ENCODE assay signal across 15 cellular contexts in the genomic region with DNA sequence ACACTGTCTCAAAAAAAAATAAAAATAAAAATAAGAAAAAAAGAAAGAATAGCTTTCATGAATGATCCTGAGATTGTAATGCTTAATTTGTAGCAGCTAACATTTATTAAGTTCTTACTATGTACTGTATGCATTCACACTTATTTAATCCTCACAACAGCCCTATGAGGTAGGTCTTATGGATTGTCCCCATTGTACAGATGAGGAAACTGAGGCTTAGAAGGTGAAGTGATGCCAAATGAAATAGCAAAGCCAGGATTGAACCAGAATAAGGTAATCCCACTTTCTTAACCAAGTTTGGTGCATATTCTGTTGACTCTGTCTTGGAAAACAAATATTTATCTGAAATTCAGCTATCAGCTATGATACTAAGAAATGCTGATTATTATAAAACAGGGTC. TPM values are rescaled to one million over a fixed set of nuclear protein-coding genes. Genes with fewer than 3 reads are reported as not detected.
DNase-seq lines count a peak whose midpoint lies in the region; ATAC-seq, FAIRE-seq and TF ChIP-seq lines count a peak whose summit lies in the region.
"Had no signal": no experiment of that assay in that cellular context is flagged by ENCODE, and none has a peak within 500 bp of the region (broad histone marks: within the 10 kb centered on the region; RNA-seq: fewer than 3 reads in every experiment).

No MANE protein-coding gene starts in this region.

- peaks cover 21% of the 10 kb centered on the region for H3K4me1 Mint-ChIP-seq in CD8-positive, alpha-beta T cell (ENCODE audit: low read depth)
- peaks cover 5% of the 10 kb centered on the region for H3K4me1 Mint-ChIP-seq in activated T-helper 17 cell treated with anti-CD3 and anti-CD28 coated beads, Interleukin-2, amount 50 U/mL, for 72 hours

- TF ChIP-seq CTCF in A549 (IDR thresholded peaks at IDR 0.05): no peak
- no peak for TF ChIP-seq CTCF in CD8-positive, alpha-beta T cell (IDR thresholded peaks at IDR 0.05)
- no peak for TF ChIP-seq CTCF in right lobe of liver (IDR thresholded peaks at IDR 0.05)
- no peak for TF ChIP-seq CTCF in GM20000 (IDR thresholded peaks at IDR 0.05; ENCODE audit: extremely low read depth, missing control alignments)
- TF ChIP-seq CTCF in tibial nerve (IDR thresholded peaks at IDR 0.05): no peak

- no peak for FAIRE-seq in A549 (lab: Jason Lieb, UNC)
- FAIRE-seq: kidney had no signal

- CTCF ChIA-PET in A549 (lab: Yijun Ruan, JAX): interaction anchor here (0.9 to 2.2 kb wide), 4 partner anchors 15 to 57 kb away, joined by 3 to 6 read pairs (median 4); no protein-coding TSS in a partner anchor
- CTCF ChIA-PET in CD8-positive, alpha-beta T cell (lab: Charles Lee): interaction anchor here (1.3 to 1.4 kb wide), 2 partner anchors 39 to 40 kb away, joined by 4 read pairs; partner anchors contain the start of gene ALKBH2

- TF ChIP-seq POLR2A in A549 (IDR thresholded peaks at IDR 0.05; ENCODE audit: low read length) (no peak), right lobe of liver (IDR thresholded peaks at IDR 0.05) (no peak), tibial nerve (IDR thresholded peaks at IDR 0.05) (no peak)

- no peaks in the 10 kb centered on the region for H3K9me3 ChIP-seq in A549
- H3K9me3 ChIP-seq in CD8-positive, alpha-beta T cell (ENCODE audit: low read length): no peaks in the 10 kb centered on the region
- H3K9me3 ChIP-seq in right lobe of liver: no peaks in the 10 kb centered on the region
- H3K9me3 ChIP-seq in tibial nerve: no peaks in the 10 kb centered on the region
- H3K9me3 ChIP-seq: breast epithelium had no signal

- DNase-seq in A549 (ENCODE audit: low read depth in 1 of 2, low spot score in 1 of 2) (no peak), right lobe of liver (no peak), GM20000 (ENCODE audit: low spot score) (no peak), tibial nerve (ENCODE audit: low spot score in 2 of 2) (no peak), GM03348 (ENCODE audit: low spot score) (no peak), RKO (ENCODE audit: low spot score) (no peak)
- DNase-seq in CD8-positive, alpha-beta T cell: no peak
- DNase-seq: kidney; NCI-H146; NCI-H226; NK-92 treated with Interleukin-12 subunit alpha and Interleukin-12 subunit beta, amount 100 ng/mL, for 24 hours; retina had no signal

- intact Hi-C loops in CD8-positive, alpha-beta T cell (cut with DNase I, micrococcal nuclease): loop anchor here (5.0 kb wide), 5 partner anchors 322 to 1962 kb away; partner anchors contain the start of genes ANKRD13A (in 1 of the 2), CORO1C (in 1 of the 2), CRY1 (in 1 of the 2) and GIT2 (in 1 of the 2)
- intact Hi-C loops in right lobe of liver (cut with DNase I): loop anchor here in 1 of 2 donors (5.0 kb wide), 1 partner anchor 38 kb away; the partner anchor contains the start of gene ALKBH2

- no peaks in the 10 kb centered on the region for H3K36me3 ChIP-seq in CD8-positive, alpha-beta T cell (ENCODE audit: insufficient read depth, low read length)
- H3K36me3 ChIP-seq in right lobe of liver (peaks cover 0 to 8% (median 2%) of the 10 kb centered on the region in 4 donors), tibial nerve (peaks cover 0 to 28% (median 0%) of the 10 kb centered on the region in 3 donors)
- H3K36me3 ChIP-seq: breast epithelium had no signal

- no peaks in the 10 kb centered on the region for H3K27me3 Mint-ChIP-seq in CD8-positive, alpha-beta T cell (ENCODE audit: low read depth)
- no peaks in the 10 kb centered on the region for H3K27me3 Mint-ChIP-seq in activated T-helper 17 cell treated with anti-CD3 and anti-CD28 coated beads, Interleukin-2, amount 50 U/mL, for 72 hours

- no peak for TF ChIP-seq RAD21 in A549 (conservative IDR thresholded peaks at IDR 0.05 in 1 of 2, IDR thresholded peaks at IDR 0.05 in 1 of 2)

- H3K4me3 ChIP-seq in A549 (no peak overlapping the region), right lobe of liver (peak overlapping the region in 2 of 3 donors; percentile 75 to 96), tibial nerve (no peak overlapping the region)
- no peak overlapping the region for H3K4me3 ChIP-seq in CD8-positive, alpha-beta T cell (ENCODE audit: low read depth, low read length)

- H3K36me3 Mint-ChIP-seq in CD8-positive, alpha-beta T cell: peaks cover 33% of the 10 kb centered on the region
- peaks cover 26% of the 10 kb centered on the region for H3K36me3 Mint-ChIP-seq in activated T-helper 17 cell treated with anti-CD3 and anti-CD28 coated beads, Interleukin-2, amount 50 U/mL, for 72 hours (ENCODE audit: low read depth)

- no peak overlapping the region for H3K4me2 ChIP-seq in A549

- H3K4me1 ChIP-seq in A549 (peaks cover 8% of the 10 kb centered on the region), right lobe of liver (peaks cover 0 to 47% (median 12%) of the 10 kb centered on the region in 4 donors), tibial nerve (peaks cover 0 to 34% (median 11%) of the 10 kb centered on the region in 4 donors)
- H3K4me1 ChIP-seq in CD8-positive, alpha-beta T cell (ENCODE audit: insufficient read depth, low read length): peaks cover 7% of the 10 kb centered on the region

- H3K27ac Mint-ChIP-seq in CD8-positive, alpha-beta T cell: peak overlapping the region; percentile 96
- peak overlapping the region; percentile 83 for H3K27ac Mint-ChIP-seq in activated T-helper 17 cell treated with anti-CD3 and anti-CD28 coated beads, Interleukin-2, amount 50 U/mL, for 72 hours

- H3K27ac ChIP-seq in A549 (no peak overlapping the region), right lobe of liver (peak overlapping the region; percentile 92 to 96 (median 94)), tibial nerve (peak overlapping the region in 1 of 4 donors; percentile 85)
- no peak overlapping the region for H3K27ac ChIP-seq in CD8-positive, alpha-beta T cell (ENCODE audit: low read depth, low read length)

- no peak for TF ChIP-seq EP300 in A549 (IDR thresholded peaks at IDR 0.05)
- TF ChIP-seq EP300 in tibial nerve (IDR thresholded peaks at IDR 0.05): no peak

- POLR2A ChIA-PET in A549 (lab: Yijun Ruan, JAX): interaction anchor here (0.6 to 0.9 kb wide), 2 partner anchors 488 to 495 kb away, joined by 3 to 8 read pairs; no protein-coding TSS in a partner anchor
- POLR2A ChIA-PET in CD8-positive, alpha-beta T cell (lab: Charles Lee): interaction anchor here (0.6 to 1.5 kb wide), 2 partner anchors 44 to 197 kb away, joined by 4 read pairs; partner anchors contain the start of gene SSH1

- H3K4me3 Mint-ChIP-seq in CD8-positive, alpha-beta T cell: peak overlapping the region; percentile 15
- peak overlapping the region; percentile 82 for H3K4me3 Mint-ChIP-seq in activated T-helper 17 cell treated with anti-CD3 and anti-CD28 coated beads, Interleukin-2, amount 50 U/mL, for 72 hours

- H3K27me3 ChIP-seq in CD8-positive, alpha-beta T cell (ENCODE audit: insufficient read depth, low read length): no peaks in the 10 kb centered on the region
- H3K27me3 ChIP-seq in right lobe of liver: no peaks in the 10 kb centered on the region
- H3K27me3 ChIP-seq in tibial nerve: no peaks in the 10 kb centered on the region
- H3K27me3 ChIP-seq: breast epithelium had no signal

- ATAC-seq in A549: no peak
- ATAC-seq in CD8-positive, alpha-beta T cell: no peak
- ATAC-seq in activated T-helper 17 cell treated with anti-CD3 and anti-CD28 coated beads, Interleukin-2, amount 50 U/mL, for 72 hours (replicated peaks): no peak
- ATAC-seq in right lobe of liver: peak in 1 of 4 donors; percentile 6

- no peaks in the 10 kb centered on the region for H3K9me3 Mint-ChIP-seq in CD8-positive, alpha-beta T cell
- no peaks in the 10 kb centered on the region for H3K9me3 Mint-ChIP-seq in activated T-helper 17 cell treated with anti-CD3 and anti-CD28 coated beads, Interleukin-2, amount 50 U/mL, for 72 hours

RNA-seq across cellular contexts. Expression of gene USP30, which starts 2.1 kb away (rescaled TPM):
- polyA plus RNA-seq in A549 (2011; rRNA removed) (15.2 and 19.6 TPM in 2 replicates), A549 (2017; fragmentation: RNase III; extraction: RNeasy Plus Mini Kit Qiagen cat#74134 plus additional on column Dnase treatment) (5.7 to 7.2 TPM (median 6.8 TPM) in 3 replicates)
- polyA plus RNA-seq in A549 (2012; cell fraction: cytosol; rRNA removed): 10.6 and 14.9 TPM in 2 replicates
- polyA plus RNA-seq in A549 (2012; cell fraction: nucleus; rRNA removed): 24.0 and 25.6 TPM in 2 replicates
- 18.8 and 19.3 TPM in 2 replicates for polyA minus RNA-seq in A549 (2011; rRNA and poly(A)+ RNA removed)
- total RNA-seq in CD8-positive, alpha-beta T cell: 10 to 100 TPM; 28.2 to 33.1 TPM
- 10 to 100 TPM in 1 of 2 donors, 1 to 10 TPM in 1; 8.5 to 11.6 TPM for total RNA-seq in activated T-helper 17 cell treated with anti-CD3 and anti-CD28 coated beads, Interleukin-2, amount 50 U/mL, for 72 hours
- total RNA-seq in right lobe of liver (10 to 100 TPM in 3 of 6 experiments, 1 to 10 TPM in 3; 6.4 to 17.6 (median 11.0) TPM), tibial nerve (10 to 100 TPM; 12.0 to 38.8 (median 20.8) TPM)

RNA-seq across cellular contexts. Expression of gene SVOP, which starts 33.7 kb away (rescaled TPM):
- polyA plus RNA-seq in A549 (2011; rRNA removed): not detected in 2 replicates
- polyA plus RNA-seq in A549 (2012; cell fraction: cytosol; rRNA removed): not detected in 2 replicates
- not detected in 2 replicates for polyA plus RNA-seq in A549 (2012; cell fraction: nucleus; rRNA removed)
- polyA plus RNA-seq in A549 (2017; fragmentation: RNase III; extraction: RNeasy Plus Mini Kit Qiagen cat#74134 plus additional on column Dnase treatment): not detected in 3 replicates
- not detected in 2 replicates for polyA minus RNA-seq in A549 (2011; rRNA and poly(A)+ RNA removed)
- total RNA-seq in CD8-positive, alpha-beta T cell: not detected
- not detected for total RNA-seq in activated T-helper 17 cell treated with anti-CD3 and anti-CD28 coated beads, Interleukin-2, amount 50 U/mL, for 72 hours
- total RNA-seq in right lobe of liver: not detected
- total RNA-seq in tibial nerve: not detected
- total RNA-seq: breast epithelium; kidney; T-helper 2 cell treated with Interferon-gamma antibody and Interleukin-4, amounts not matched to agents 100 ng/mL and 5 ng/mL, for 36 hours had no signal

RNA-seq across cellular contexts. Expression of gene ALKBH2, which starts 38.8 kb away (rescaled TPM):
- polyA plus RNA-seq in A549 (2011; rRNA removed): 48.7 and 53.9 TPM in 2 replicates
- 47.1 and 48.9 TPM in 2 replicates for polyA plus RNA-seq in A549 (2012; cell fraction: cytosol; rRNA removed)
- 47.3 and 91.8 TPM in 2 replicates for polyA plus RNA-seq in A549 (2012; cell fraction: nucleus; rRNA removed)
- 54.8 to 57.7 TPM (median 55.0 TPM) in 3 replicates for polyA plus RNA-seq in A549 (2017; fragmentation: RNase III; extraction: RNeasy Plus Mini Kit Qiagen cat#74134 plus additional on column Dnase treatment)
- 24.4 and 30.1 TPM in 2 replicates for polyA minus RNA-seq in A549 (2011; rRNA and poly(A)+ RNA removed)
- 10 to 100 TPM in 1 of 2 experiments, 1 to 10 TPM in 1; 9.8 to 12.8 TPM for total RNA-seq in CD8-positive, alpha-beta T cell
- 10 to 100 TPM; 16.2 to 25.9 TPM for total RNA-seq in activated T-helper 17 cell treated with anti-CD3 and anti-CD28 coated beads, Interleukin-2, amount 50 U/mL, for 72 hours
- 10 to 100 TPM in 4 of 6 experiments, 1 to 10 TPM in 2; 6.1 to 19.3 (median 17.1) TPM for total RNA-seq in right lobe of liver
- total RNA-seq in tibial nerve: 10 to 100 TPM in 3 of 4 donors, 1 to 10 TPM in 1; 9.2 to 41.4 (median 17.5) TPM

RNA-seq across cellular contexts. Expression of gene UNG, which starts 42.9 kb away (rescaled TPM):
- polyA plus RNA-seq in A549 (2011; rRNA removed): 47.6 and 55.6 TPM in 2 replicates
- 68.8 and 90.4 TPM in 2 replicates for polyA plus RNA-seq in A549 (2012; cell fraction: cytosol; rRNA removed)
- polyA plus RNA-seq in A549 (2012; cell fraction: nucleus; rRNA removed): 57.0 and 72.5 TPM in 2 replicates
- 75.6 to 79.5 TPM (median 77.6 TPM) in 3 replicates for polyA plus RNA-seq in A549 (2017; fragmentation: RNase III; extraction: RNeasy Plus Mini Kit Qiagen cat#74134 plus additional on column Dnase treatment)
- 14.9 and 16.1 TPM in 2 replicates for polyA minus RNA-seq in A549 (2011; rRNA and poly(A)+ RNA removed)
- 1 to 10 TPM; 4.5 to 4.7 TPM for total RNA-seq in CD8-positive, alpha-beta T cell
- 10 to 100 TPM; 48.3 to 85.7 TPM for total RNA-seq in activated T-helper 17 cell treated with anti-CD3 and anti-CD28 coated beads, Interleukin-2, amount 50 U/mL, for 72 hours
- total RNA-seq in right lobe of liver: 10 to 100 TPM; 16.3 to 42.7 (median 21.2) TPM
- total RNA-seq in tibial nerve: 10 to 100 TPM; 17.4 to 26.9 (median 21.3) TPM

Comparison
In these comparisons a context has a peak if more than half of its experiments do, and no peak if none do; other contexts are left out.
1. H3K27ac ChIP-seq: peak in right lobe of liver (3 of 3); none in A549 (0 of 2) and CD8-positive, alpha-beta T cell (single experiment).
2. H3K4me3 ChIP-seq: peak in right lobe of liver (2 of 3); none in A549 (single experiment), CD8-positive, alpha-beta T cell (single experiment) and tibial nerve (0 of 4).